Comparison of ENCODE assay signal across 23 cellular contexts in the genomic region with DNA sequence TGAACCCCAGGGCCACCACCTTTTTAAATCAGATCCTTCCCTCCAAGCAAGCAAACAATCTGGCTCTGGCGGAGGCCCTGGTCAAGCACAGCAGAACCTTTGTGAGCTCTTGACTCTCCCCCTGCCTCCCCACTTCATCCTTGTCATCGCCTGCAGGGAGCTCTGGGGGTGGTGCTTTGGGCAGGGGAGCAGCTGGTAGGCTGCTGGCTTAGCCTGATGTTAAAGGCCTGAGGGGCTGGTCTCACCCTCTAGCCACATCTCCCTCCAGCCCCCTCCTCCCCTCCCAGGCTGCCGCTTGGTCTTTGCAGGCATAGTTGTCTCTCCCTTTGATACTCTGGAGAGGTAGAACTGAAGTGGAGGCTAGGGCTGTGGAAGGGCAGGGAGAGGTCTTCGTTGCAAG. TPM values are rescaled to one million over a fixed set of nuclear protein-coding genes. Genes with fewer than 3 reads are reported as not detected.
DNase-seq lines count a peak whose midpoint lies in the region; ATAC-seq, FAIRE-seq and TF ChIP-seq lines count a peak whose summit lies in the region.
"Had no signal": no experiment of that assay in that cellular context is flagged by ENCODE, and none has a peak within 500 bp of the region (broad histone marks: within the 10 kb centered on the region; RNA-seq: fewer than 3 reads in every experiment).

No MANE protein-coding gene starts in this region.

- BruUV-seq in HepG2 (replicated peaks; lab: Mats Ljungman, UMichigan): no TSS peak

- peaks cover 9% of the 10 kb centered on the region for H3K9me3 ChIP-seq in HepG2 (ENCODE audit: low read length)
- H3K9me3 ChIP-seq: ascending aorta, tibial artery had no signal

- H2AFZ ChIP-seq in HepG2 (ENCODE audit: low read length): no peak overlapping the region

- POLR2A ChIA-PET in WTC11 (lab: Charles Lee) (no interaction called here), HepG2 (lab: Yijun Ruan, JAX) (interaction anchor here (1.4 kb wide), 1 partner anchor 102 kb away, joined by 4 read pairs; no protein-coding TSS in a partner anchor)

- FAIRE-seq in HTR-8/SVneo (lab: Jason Lieb, UNC) (peak; percentile 26), HepG2 (lab: Jason Lieb, UNC) (no peak)

- H3K36me3 Mint-ChIP-seq in WTC11: peaks cover 13% of the 10 kb centered on the region

- H3K79me2 ChIP-seq in HepG2 (ENCODE audit: insufficient read depth, low read length): no peaks in the 10 kb centered on the region

- intact Hi-C loops in HepG2 (cut with micrococcal nuclease; ENCODE audit: unreplicated experiment): loop anchor here (1.0 kb wide), 1 partner anchor 90 kb away; no protein-coding TSS in a partner anchor

- TF ChIP-seq RAD21 in HepG2 (CRISPR knock-in tag; IDR thresholded peaks at IDR 0.05): no peak

- peaks cover 35% of the 10 kb centered on the region for H3K4me1 ChIP-seq in HepG2 (ENCODE audit: insufficient read depth, low read length)
- H3K4me1 ChIP-seq: ascending aorta, stomach, tibial artery had no signal

- no peak for TF ChIP-seq CTCF in WTC11 (IDR thresholded peaks at IDR 0.05)
- no peak for TF ChIP-seq CTCF in HepG2 (CRISPR knock-in tag; IDR thresholded peaks at IDR 0.05)

- CTCF ChIA-PET in WTC11 (lab: Charles Lee): interaction anchor here (0.6 to 4.2 kb wide), 4 partner anchors 11 to 269 kb away, joined by 3 to 29 read pairs (median 8); no protein-coding TSS in a partner anchor
- CTCF ChIA-PET in HepG2 (lab: Yijun Ruan, JAX; ENCODE audit: low intra/inter-chr PET ratio, low total read pairs): no interaction called here

- WGBS in HepG2 (ENCODE audit: low lambda C conversion rate): 10% methylated on average over 2 of the region's 4 CpGs

- no peak overlapping the region for H3K9ac ChIP-seq in HepG2 (ENCODE audit: insufficient read depth, low read depth, low read length)

- H3K27me3 ChIP-seq in HepG2 (ENCODE audit: control insufficient read depth in 1 of 2, insufficient read depth in 2 of 2, low read length in 2 of 2): no peaks in the 10 kb centered on the region
- H3K27me3 ChIP-seq: ascending aorta, heart right ventricle, stomach had no signal

- no peak for TF ChIP-seq EP300 in HepG2 (IDR thresholded peaks at IDR 0.05; ENCODE audit: low read depth in 2 of 2, low read length in 2 of 2)
- no peak for TF ChIP-seq EP300 in HepG2 (CRISPR knock-in tag; IDR thresholded peaks at IDR 0.05; ENCODE audit: borderline replicate concordance)

- ATAC-seq in WTC11: peak; percentile 81
- peak; percentile 67 for ATAC-seq in HepG2
- ATAC-seq in GM19452 (IDR thresholded peaks at IDR 0.05; ENCODE audit: unreplicated experiment): no peak
- ATAC-seq in HG03378 (IDR thresholded peaks at IDR 0.05; ENCODE audit: unreplicated experiment): no peak

- no peak overlapping the region for H3K27ac Mint-ChIP-seq in WTC11
- H3K27ac Mint-ChIP-seq: activated naive CD4-positive, alpha-beta T cell treated with anti-CD3 and anti-CD28 coated beads, Interleukin-2, amount 50 U/mL, for 24 hours; CD4-positive, alpha-beta T cell; nephron had no signal

- DNase-seq in HTR-8/SVneo (ENCODE audit: insufficient read length, low spot score): no peak
- peak; percentile 23 for DNase-seq in WTC11 (ENCODE audit: low spot score)
- DNase-seq in HepG2 (ENCODE audit: low spot score): peak; percentile 31
- DNase-seq in retina: peak; percentile 37
- DNase-seq in activated CD4-positive, CD25-positive, alpha-beta regulatory T cell treated with anti-CD3 and anti-CD28 coated beads, Interleukin-2, amount 50 U/mL, for 72 hours: no peak
- DNase-seq: activated CD8-positive, alpha-beta memory T cell treated with anti-CD3 and anti-CD28 coated beads, Interleukin-2, amount 50 U/mL, for 4 hours; CD4-positive, alpha-beta T cell; central memory CD4-positive, alpha-beta T cell; heart right ventricle; left ventricle myocardium inferior; NCI-H1048; NCI-H2029; NCI-H526 treated with DMSO at 0.1 percent for 48 hours; posterior cingulate gyrus; stomach; tibial artery had no signal

- H3K27me3 Mint-ChIP-seq in WTC11 (ENCODE audit: low read depth): peaks cover 5% of the 10 kb centered on the region

- peaks cover 20% of the 10 kb centered on the region for H3K9me3 Mint-ChIP-seq in WTC11
- H3K9me3 Mint-ChIP-seq: activated naive CD4-positive, alpha-beta T cell treated with anti-CD3 and anti-CD28 coated beads, Interleukin-2, amount 50 U/mL, for 24 hours; CD4-positive, alpha-beta T cell had no signal

- H3K36me3 ChIP-seq in HepG2 (replicated peaks in 1 of 2; ENCODE audit: control insufficient read depth in 1 of 2, insufficient read depth in 2 of 2, low read length in 2 of 2): no peaks in the 10 kb centered on the region
- H3K36me3 ChIP-seq: ascending aorta, heart right ventricle, left ventricle myocardium inferior, stomach, tibial artery had no signal

- H3K27ac ChIP-seq in HepG2 (ENCODE audit: extremely low read length, insufficient read depth, low read length): no peak overlapping the region
- H3K27ac ChIP-seq: ascending aorta, heart right ventricle, left ventricle myocardium inferior, RWPE1, stomach, tibial artery, VCaP had no signal

- in situ Hi-C loops in HepG2 (cut with HindIII; ENCODE audit: extremely low pct_ligation_motif_present, low pct_unique_long_range_greater_than_20kb): no loop called here

- no peak for TF ChIP-seq POLR2A in HepG2 (IDR thresholded peaks at IDR 0.05; ENCODE audit: insufficient read depth in 1 of 2, low read depth in 2 of 2, low read length in 2 of 2)

- peak overlapping the region; percentile 65 for H3K4me2 ChIP-seq in HepG2 (ENCODE audit: low read depth, low read length)

- H3K4me3 ChIP-seq in HepG2 (replicated peaks in 1 of 3; ENCODE audit: insufficient read depth in 1 of 3, low read depth in 2 of 3, low read length in 3 of 3): no peak overlapping the region
- H3K4me3 ChIP-seq: ascending aorta, heart right ventricle, left ventricle myocardium inferior, stomach, tibial artery had no signal

- peaks cover 11% of the 10 kb centered on the region for H3K4me1 Mint-ChIP-seq in WTC11
- H3K4me1 Mint-ChIP-seq: activated naive CD4-positive, alpha-beta T cell treated with anti-CD3 and anti-CD28 coated beads, Interleukin-2, amount 50 U/mL, for 24 hours had no signal

- H3K4me3 Mint-ChIP-seq in WTC11: no peak overlapping the region
- H3K4me3 Mint-ChIP-seq: activated naive CD4-positive, alpha-beta T cell treated with anti-CD3 and anti-CD28 coated beads, Interleukin-2, amount 50 U/mL, for 24 hours; CD4-positive, alpha-beta T cell; nephron had no signal

- H4K20me1 ChIP-seq in HepG2 (ENCODE audit: insufficient read depth, low read length): no peaks in the 10 kb centered on the region

TF ChIP-seq in WTC11, 78 proteins besides CTCF, POLR2A, EP300 and RAD21 (continues in another document):
- no peak for TF ChIP-seq GRHL2 (CRISPR knock-in tag; IDR thresholded peaks at IDR 0.05; ENCODE audit: insufficient replicate concordance, severe bottlenecking)

RNA-seq across cellular contexts. Expression of gene THAP12, which starts 50.9 kb away (rescaled TPM):
- total RNA-seq in WTC11 (2021) (26.9 to 27.6 TPM (median 27.4 TPM) in 3 replicates), HepG2 (2016; rRNA removed; fragmentation: Illumina TruSeq; extraction: Trizol) (51.3 and 74.3 TPM in 2 replicates)
- 12.1 and 16.8 TPM in 2 replicates for total RNA-seq in HepG2 (2016; cell fraction: cytosol; rRNA removed; fragmentation: Illumina TruSeq; extraction: Trizol; ENCODE audit: low read depth)
- total RNA-seq in HepG2 (2016; cell fraction: insoluble cytoplasmic fraction; rRNA removed; fragmentation: Illumina TruSeq; extraction: Trizol): 50.5 and 71.4 TPM in 2 replicates
- 60.5 and 71.9 TPM in 2 replicates for total RNA-seq in HepG2 (2016; cell fraction: membrane; rRNA removed; fragmentation: Illumina TruSeq; extraction: Trizol)
- 32.5 and 35.7 TPM in 2 replicates for total RNA-seq in HepG2 (2016; cell fraction: nucleus; rRNA removed; fragmentation: Illumina TruSeq; extraction: Trizol)
- 14.8 and 18.8 TPM in 2 replicates for polyA plus RNA-seq in HepG2 (2011; rRNA removed)
- 7.0 and 12.9 TPM in 2 replicates for polyA plus RNA-seq in HepG2 (2011; cell fraction: cytosol; rRNA removed)
- 4.3 and 5.7 TPM in 2 replicates for polyA plus RNA-seq in HepG2 (2011; cell fraction: nucleus; rRNA removed)
- 21.7 and 26.2 TPM in 2 replicates for polyA plus RNA-seq in HepG2 (2012)
- polyA plus RNA-seq in HepG2 (2016; cell fraction: cytosol; fragmentation: Illumina TruSeq; extraction: Trizol; ENCODE audit: low read depth): 14.2 and 14.3 TPM in 2 replicates
- polyA plus RNA-seq in HepG2 (2016; cell fraction: insoluble cytoplasmic fraction; fragmentation: Illumina TruSeq; extraction: Trizol; ENCODE audit: low read depth): 60.0 and 64.8 TPM in 2 replicates
- polyA plus RNA-seq in HepG2 (2016; cell fraction: membrane; fragmentation: Illumina TruSeq; extraction: Trizol; ENCODE audit: low read depth): 44.9 and 48.1 TPM in 2 replicates
- polyA plus RNA-seq in HepG2 (2016; cell fraction: nucleus; fragmentation: Illumina TruSeq; extraction: Trizol; ENCODE audit: insufficient read depth, low read depth): 36.4 and 40.3 TPM in 2 replicates
- 6.1 and 17.9 TPM in 2 replicates for polyA minus RNA-seq in HepG2 (2011; rRNA and poly(A)+ RNA removed; ENCODE audit: low replicate concordance)
- 11.9 and 17.2 TPM in 2 replicates for polyA minus RNA-seq in HepG2 (2011; cell fraction: cytosol; rRNA and poly(A)+ RNA removed)
- 28.1 and 31.5 TPM in 2 replicates for polyA minus RNA-seq in HepG2 (2011; cell fraction: nucleus; rRNA and poly(A)+ RNA removed)

RNA-seq across cellular contexts. Expression of gene GVQW3, which starts 51.1 kb away (rescaled TPM):
- total RNA-seq in WTC11 (2021): 7.0 to 8.1 TPM (median 7.7 TPM) in 3 replicates
- total RNA-seq in HepG2 (2016; rRNA removed; fragmentation: Illumina TruSeq; extraction: Trizol): 2.9 and 5.6 TPM in 2 replicates
- total RNA-seq in HepG2 (2016; cell fraction: cytosol; rRNA removed; fragmentation: Illumina TruSeq; extraction: Trizol; ENCODE audit: low read depth): 1.2 and 1.4 TPM in 2 replicates
- total RNA-seq in HepG2 (2016; cell fraction: insoluble cytoplasmic fraction; rRNA removed; fragmentation: Illumina TruSeq; extraction: Trizol): 4.0 and 4.7 TPM in 2 replicates
- 2.4 and 3.0 TPM in 2 replicates for total RNA-seq in HepG2 (2016; cell fraction: membrane; rRNA removed; fragmentation: Illumina TruSeq; extraction: Trizol)
- total RNA-seq in HepG2 (2016; cell fraction: nucleus; rRNA removed; fragmentation: Illumina TruSeq; extraction: Trizol): 14.0 and 15.9 TPM in 2 replicates
- 5.0 and 5.4 TPM in 2 replicates for polyA plus RNA-seq in HepG2 (2011; rRNA removed)
- polyA plus RNA-seq in HepG2 (2011; cell fraction: cytosol; rRNA removed): 2.1 and 2.4 TPM in 2 replicates
- polyA plus RNA-seq in HepG2 (2011; cell fraction: nucleus; rRNA removed): 8.6 and 13.2 TPM in 2 replicates
- polyA plus RNA-seq in HepG2 (2012): 2.7 and 4.3 TPM in 2 replicates
- 0.47 and 0.55 TPM in 2 replicates for polyA plus RNA-seq in HepG2 (2016; cell fraction: cytosol; fragmentation: Illumina TruSeq; extraction: Trizol; ENCODE audit: low read depth)
- 1.3 and 2.2 TPM in 2 replicates for polyA plus RNA-seq in HepG2 (2016; cell fraction: insoluble cytoplasmic fraction; fragmentation: Illumina TruSeq; extraction: Trizol; ENCODE audit: low read depth)
- 1.2 and 1.4 TPM in 2 replicates for polyA plus RNA-seq in HepG2 (2016; cell fraction: membrane; fragmentation: Illumina TruSeq; extraction: Trizol; ENCODE audit: low read depth)
- polyA plus RNA-seq in HepG2 (2016; cell fraction: nucleus; fragmentation: Illumina TruSeq; extraction: Trizol; ENCODE audit: insufficient read depth, low read depth): 11.5 TPM in 2 replicates
- polyA minus RNA-seq in HepG2 (2011; rRNA and poly(A)+ RNA removed; ENCODE audit: low replicate concordance): 5.4 and 9.4 TPM in 2 replicates
- polyA minus RNA-seq in HepG2 (2011; cell fraction: cytosol; rRNA and poly(A)+ RNA removed): 1.5 and 1.7 TPM in 2 replicates
- 13.8 and 16.8 TPM in 2 replicates for polyA minus RNA-seq in HepG2 (2011; cell fraction: nucleus; rRNA and poly(A)+ RNA removed)
- total RNA-seq: ascending aorta had no signal

Comparison
In these comparisons a context has a peak if more than half of its experiments do, and no peak if none do; other contexts are left out.
1. DNase-seq: peak in WTC11 (single experiment), HepG2 (single experiment) and retina (single experiment); none in HTR-8/SVneo (single experiment) and activated CD4-positive, CD25-positive, alpha-beta regulatory T cell treated with anti-CD3 and anti-CD28 coated beads, Interleukin-2, amount 50 U/mL, for 72 hours (single experiment).
2. ATAC-seq: peak in WTC11 (single experiment) and HepG2 (single experiment); none in GM19452 (single experiment) and HG03378 (single experiment).